Comparison of ENCODE assay signal across 1 cellular context in genomic region chr19:35903550-35904179, GRCh38.
TF ChIP-seq lines count a peak whose summit lies in the region.

No MANE protein-coding gene starts in this region.

TF ChIP-seq in GM12878, 131 proteins besides CTCF, POLR2A, EP300 and RAD21 (continued from another document and continues in another):
- TF ChIP-seq, protein P1, sequence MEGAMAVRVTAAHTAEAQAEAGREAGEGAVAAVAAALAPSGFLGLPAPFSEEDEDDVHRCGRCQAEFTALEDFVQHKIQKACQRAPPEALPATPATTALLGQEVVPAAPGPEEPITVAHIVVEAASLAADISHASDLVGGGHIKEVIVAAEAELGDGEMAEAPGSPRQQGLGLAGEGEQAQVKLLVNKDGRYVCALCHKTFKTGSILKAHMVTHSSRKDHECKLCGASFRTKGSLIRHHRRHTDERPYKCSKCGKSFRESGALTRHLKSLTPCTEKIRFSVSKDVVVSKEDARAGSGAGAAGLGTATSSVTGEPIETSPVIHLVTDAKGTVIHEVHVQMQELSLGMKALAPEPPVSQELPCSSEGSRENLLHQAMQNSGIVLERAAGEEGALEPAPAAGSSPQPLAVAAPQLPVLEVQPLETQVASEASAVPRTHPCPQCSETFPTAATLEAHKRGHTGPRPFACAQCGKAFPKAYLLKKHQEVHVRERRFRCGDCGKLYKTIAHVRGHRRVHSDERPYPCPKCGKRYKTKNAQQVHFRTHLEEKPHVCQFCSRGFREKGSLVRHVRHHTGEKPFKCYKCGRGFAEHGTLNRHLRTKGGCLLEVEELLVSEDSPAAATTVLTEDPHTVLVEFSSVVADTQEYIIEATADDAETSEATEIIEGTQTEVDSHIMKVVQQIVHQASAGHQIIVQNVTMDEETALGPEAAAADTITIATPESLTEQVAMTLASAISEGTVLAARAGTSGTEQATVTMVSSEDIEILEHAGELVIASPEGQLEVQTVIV (IDR thresholded peaks at IDR 0.05; ENCODE audit: borderline replicate concordance, partially characterized antibody) = no peak
- TF ChIP-seq CUX1 (IDR thresholded peaks at IDR 0.05; ENCODE audit: insufficient replicate concordance, low read depth, low read length) = no peak
- TF ChIP-seq IRF4 (IDR thresholded peaks at IDR 0.05; ENCODE audit: low read depth, low read length) = peak; percentile 21; the same call in 1 of the 2 replicates
- peak; percentile 87 for TF ChIP-seq CREM (IDR thresholded peaks at IDR 0.05; ENCODE audit: low read depth)
- TF ChIP-seq JUNB (IDR thresholded peaks at IDR 0.05) = peak; percentile 27
- TF ChIP-seq MYC (IDR thresholded peaks at IDR 0.05; ENCODE audit: insufficient read depth, insufficient read length, insufficient replicate concordance, low read length, severe bottlenecking) = peak; percentile 74
- peak; percentile 95 for TF ChIP-seq EED (IDR thresholded peaks at IDR 0.05; ENCODE audit: low read depth)
- TF ChIP-seq MEF2A (IDR thresholded peaks at IDR 0.05; ENCODE audit: insufficient read depth, low read depth, low read length) = peak; percentile 77; the same call in 1 of the 2 replicates
- TF ChIP-seq, protein P2, sequence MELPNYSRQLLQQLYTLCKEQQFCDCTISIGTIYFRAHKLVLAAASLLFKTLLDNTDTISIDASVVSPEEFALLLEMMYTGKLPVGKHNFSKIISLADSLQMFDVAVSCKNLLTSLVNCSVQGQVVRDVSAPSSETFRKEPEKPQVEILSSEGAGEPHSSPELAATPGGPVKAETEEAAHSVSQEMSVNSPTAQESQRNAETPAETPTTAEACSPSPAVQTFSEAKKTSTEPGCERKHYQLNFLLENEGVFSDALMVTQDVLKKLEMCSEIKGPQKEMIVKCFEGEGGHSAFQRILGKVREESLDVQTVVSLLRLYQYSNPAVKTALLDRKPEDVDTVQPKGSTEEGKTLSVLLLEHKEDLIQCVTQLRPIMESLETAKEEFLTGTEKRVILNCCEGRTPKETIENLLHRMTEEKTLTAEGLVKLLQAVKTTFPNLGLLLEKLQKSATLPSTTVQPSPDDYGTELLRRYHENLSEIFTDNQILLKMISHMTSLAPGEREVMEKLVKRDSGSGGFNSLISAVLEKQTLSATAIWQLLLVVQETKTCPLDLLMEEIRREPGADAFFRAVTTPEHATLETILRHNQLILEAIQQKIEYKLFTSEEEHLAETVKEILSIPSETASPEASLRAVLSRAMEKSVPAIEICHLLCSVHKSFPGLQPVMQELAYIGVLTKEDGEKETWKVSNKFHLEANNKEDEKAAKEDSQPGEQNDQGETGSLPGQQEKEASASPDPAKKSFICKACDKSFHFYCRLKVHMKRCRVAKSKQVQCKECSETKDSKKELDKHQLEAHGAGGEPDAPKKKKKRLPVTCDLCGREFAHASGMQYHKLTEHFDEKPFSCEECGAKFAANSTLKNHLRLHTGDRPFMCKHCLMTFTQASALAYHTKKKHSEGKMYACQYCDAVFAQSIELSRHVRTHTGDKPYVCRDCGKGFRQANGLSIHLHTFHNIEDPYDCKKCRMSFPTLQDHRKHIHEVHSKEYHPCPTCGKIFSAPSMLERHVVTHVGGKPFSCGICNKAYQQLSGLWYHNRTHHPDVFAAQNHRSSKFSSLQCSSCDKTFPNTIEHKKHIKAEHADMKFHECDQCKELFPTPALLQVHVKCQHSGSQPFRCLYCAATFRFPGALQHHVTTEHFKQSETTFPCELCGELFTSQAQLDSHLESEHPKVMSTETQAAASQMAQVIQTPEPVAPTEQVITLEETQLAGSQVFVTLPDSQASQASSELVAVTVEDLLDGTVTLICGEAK (IDR thresholded peaks at IDR 0.05; ENCODE audit: borderline replicate concordance) = peak; percentile 73; the same call in 1 of the 2 replicates
- TF ChIP-seq SPI1 (IDR thresholded peaks at IDR 0.05; ENCODE audit: borderline replicate concordance, insufficient read depth, low read depth, low read length) = peak; percentile 82; the same call in 1 of the 2 replicates
- TF ChIP-seq ATF7 (IDR thresholded peaks at IDR 0.05; ENCODE audit: low read depth) = peak; percentile 83
- peak; percentile 15; the same call in 1 of the 2 replicates for TF ChIP-seq CHD4 (IDR thresholded peaks at IDR 0.05)
- TF ChIP-seq PKNOX1 (IDR thresholded peaks at IDR 0.05) = peak; percentile 76
- TF ChIP-seq ZNF24 (IDR thresholded peaks at IDR 0.05) = no peak
- peak; percentile 70 for TF ChIP-seq MLLT1 (IDR thresholded peaks at IDR 0.05)
- TF ChIP-seq, protein P3, sequence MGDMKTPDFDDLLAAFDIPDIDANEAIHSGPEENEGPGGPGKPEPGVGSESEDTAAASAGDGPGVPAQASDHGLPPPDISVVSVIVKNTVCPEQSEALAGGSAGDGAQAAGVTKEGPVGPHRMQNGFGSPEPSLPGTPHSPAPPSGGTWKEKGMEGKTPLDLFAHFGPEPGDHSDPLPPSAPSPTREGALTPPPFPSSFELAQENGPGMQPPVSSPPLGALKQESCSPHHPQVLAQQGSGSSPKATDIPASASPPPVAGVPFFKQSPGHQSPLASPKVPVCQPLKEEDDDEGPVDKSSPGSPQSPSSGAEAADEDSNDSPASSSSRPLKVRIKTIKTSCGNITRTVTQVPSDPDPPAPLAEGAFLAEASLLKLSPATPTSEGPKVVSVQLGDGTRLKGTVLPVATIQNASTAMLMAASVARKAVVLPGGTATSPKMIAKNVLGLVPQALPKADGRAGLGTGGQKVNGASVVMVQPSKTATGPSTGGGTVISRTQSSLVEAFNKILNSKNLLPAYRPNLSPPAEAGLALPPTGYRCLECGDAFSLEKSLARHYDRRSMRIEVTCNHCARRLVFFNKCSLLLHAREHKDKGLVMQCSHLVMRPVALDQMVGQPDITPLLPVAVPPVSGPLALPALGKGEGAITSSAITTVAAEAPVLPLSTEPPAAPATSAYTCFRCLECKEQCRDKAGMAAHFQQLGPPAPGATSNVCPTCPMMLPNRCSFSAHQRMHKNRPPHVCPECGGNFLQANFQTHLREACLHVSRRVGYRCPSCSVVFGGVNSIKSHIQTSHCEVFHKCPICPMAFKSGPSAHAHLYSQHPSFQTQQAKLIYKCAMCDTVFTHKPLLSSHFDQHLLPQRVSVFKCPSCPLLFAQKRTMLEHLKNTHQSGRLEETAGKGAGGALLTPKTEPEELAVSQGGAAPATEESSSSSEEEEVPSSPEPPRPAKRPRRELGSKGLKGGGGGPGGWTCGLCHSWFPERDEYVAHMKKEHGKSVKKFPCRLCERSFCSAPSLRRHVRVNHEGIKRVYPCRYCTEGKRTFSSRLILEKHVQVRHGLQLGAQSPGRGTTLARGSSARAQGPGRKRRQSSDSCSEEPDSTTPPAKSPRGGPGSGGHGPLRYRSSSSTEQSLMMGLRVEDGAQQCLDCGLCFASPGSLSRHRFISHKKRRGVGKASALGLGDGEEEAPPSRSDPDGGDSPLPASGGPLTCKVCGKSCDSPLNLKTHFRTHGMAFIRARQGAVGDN (IDR thresholded peaks at IDR 0.05) = peak; percentile 93
- peak; percentile 74 for TF ChIP-seq SP1 (IDR thresholded peaks at IDR 0.05; ENCODE audit: low read depth, low read length)
- peak; percentile 79 for TF ChIP-seq CREB1 (IDR thresholded peaks at IDR 0.05; ENCODE audit: low read depth)
- no peak for TF ChIP-seq CEBPZ (IDR thresholded peaks at IDR 0.05; ENCODE audit: low read depth, low read length)
- peak; percentile 86; the same call in 1 of the 2 replicates for TF ChIP-seq MTA3 (IDR thresholded peaks at IDR 0.05; ENCODE audit: borderline replicate concordance, low read length)
- peak; percentile 74; the same call in 1 of the 2 replicates for TF ChIP-seq PAX5 (IDR thresholded peaks at IDR 0.05; ENCODE audit: borderline replicate concordance, low read depth, low read length)
- TF ChIP-seq HCFC1 (IDR thresholded peaks at IDR 0.05; ENCODE audit: low read length) = peak; percentile 54
- peak; percentile 22; the same call in 1 of the 2 replicates for TF ChIP-seq YY1 (IDR thresholded peaks at IDR 0.05; ENCODE audit: low read depth, low read length)
- no peak for TF ChIP-seq ZSCAN29 (IDR thresholded peaks at IDR 0.05)
- TF ChIP-seq BHLHE40 (IDR thresholded peaks at IDR 0.05; ENCODE audit: borderline replicate concordance in 1 of 2, low read depth in 2 of 2, low read length in 1 of 2) = peak; percentile 77 to 86
- no peak for TF ChIP-seq ZNF622 (IDR thresholded peaks at IDR 0.05)
- TF ChIP-seq HDGF (IDR thresholded peaks at IDR 0.05) = peak; percentile 25; the same call in 1 of the 2 replicates
- TF ChIP-seq POLR2AphosphoS2 (IDR thresholded peaks at IDR 0.05; ENCODE audit: low read depth, low read length) = no peak
- no peak for TF ChIP-seq ZNF384 (IDR thresholded peaks at IDR 0.05; ENCODE audit: borderline replicate concordance, low read depth, low read length)
- TF ChIP-seq PBX3 (IDR thresholded peaks at IDR 0.05; ENCODE audit: insufficient replicate concordance, low read depth, low read length) = no peak
- TF ChIP-seq SMARCA5 (IDR thresholded peaks at IDR 0.05) = no peak; the same call in 1 of the 2 replicates
- no peak for TF ChIP-seq EZH2 (IDR thresholded peaks at IDR 0.05; ENCODE audit: borderline replicate concordance, control insufficient read depth, low read depth, low read length)
